21 cellular contexts compared by ENCODE assay signal in genomic region chr9:35740243-35740642, GRCh38. TPM values are rescaled to one million over a fixed set of nuclear protein-coding genes. Genes with fewer than 3 reads are reported as not detected.
"Had no signal": no experiment of that assay in that cellular context is flagged by ENCODE, and none has a peak within 500 bp of the region (broad histone marks: within the 10 kb centered on the region; RNA-seq: fewer than 3 reads in every experiment).

No MANE protein-coding gene starts in this region.

- H3K4me1 ChIP-seq: colonic mucosa had no signal

- DNase-seq: activated CD4-positive, alpha-beta memory T cell treated with anti-CD3 and anti-CD28 coated beads, Interleukin-2, amount 10 ng/mL, durations not matched to agents 7 days and 5 days; activated CD4-positive, alpha-beta T cell treated with anti-CD3 and anti-CD28 coated beads for 4 hours; activated effector memory CD4-positive, alpha-beta T cell treated with anti-CD3 and anti-CD28 coated beads, Interleukin-2, amount 50 U/mL, for 16 hours; activated T-cell treated with anti-CD3 and anti-CD28 coated beads, Interleukin-2, amount 50 U/mL, for 4 hours; amniotic stem cell; central memory CD4-positive, alpha-beta T cell; colonic mucosa; lower lobe of right lung; occipital lobe; stimulated activated CD4-positive, alpha-beta T cell treated with anti-CD3 and anti-CD28 coated beads, Interleukin-15, amount 100 ng/mL, for 24 hours; stimulated activated CD4-positive, alpha-beta T cell treated with anti-CD3 and anti-CD28 coated beads, Interleukin-4, amount 100 ng/mL, for 1 hour; stimulated activated naive CD4-positive, alpha-beta T cell; T-helper 17 cell; tibial artery had no signal

- H3K9me3 ChIP-seq: colonic mucosa, lower lobe of right lung, right atrium auricular region, tibial artery had no signal

- H3K27me3 ChIP-seq: colonic mucosa, right atrium auricular region, tibial artery had no signal

- FAIRE-seq: endometrium, islet of Langerhans, urothelium cell line had no signal

- H3K4me3 ChIP-seq: colonic mucosa, lower lobe of right lung, right atrium auricular region, skin epidermis, tibial artery had no signal

- H3K27ac ChIP-seq: colonic mucosa, lower lobe of right lung, right atrium auricular region, skin epidermis, tibial artery had no signal

- ATAC-seq: activated T-cell treated with anti-CD3 and anti-CD28 coated beads, Interleukin-2, amount 50 U/mL, for 4 hours; left colon; lower lobe of right lung; T-helper 17 cell had no signal

RNA-seq across cellular contexts. Expression of gene MSMP, which starts 13.8 kb away (rescaled TPM):
- total RNA-seq: left colon, lower lobe of right lung, occipital lobe, right atrium auricular region, subcutaneous adipose tissue, T-helper 17 cell had no signal
